Comparison of ENCODE assay signal across 2 cellular contexts in the genomic region with DNA sequence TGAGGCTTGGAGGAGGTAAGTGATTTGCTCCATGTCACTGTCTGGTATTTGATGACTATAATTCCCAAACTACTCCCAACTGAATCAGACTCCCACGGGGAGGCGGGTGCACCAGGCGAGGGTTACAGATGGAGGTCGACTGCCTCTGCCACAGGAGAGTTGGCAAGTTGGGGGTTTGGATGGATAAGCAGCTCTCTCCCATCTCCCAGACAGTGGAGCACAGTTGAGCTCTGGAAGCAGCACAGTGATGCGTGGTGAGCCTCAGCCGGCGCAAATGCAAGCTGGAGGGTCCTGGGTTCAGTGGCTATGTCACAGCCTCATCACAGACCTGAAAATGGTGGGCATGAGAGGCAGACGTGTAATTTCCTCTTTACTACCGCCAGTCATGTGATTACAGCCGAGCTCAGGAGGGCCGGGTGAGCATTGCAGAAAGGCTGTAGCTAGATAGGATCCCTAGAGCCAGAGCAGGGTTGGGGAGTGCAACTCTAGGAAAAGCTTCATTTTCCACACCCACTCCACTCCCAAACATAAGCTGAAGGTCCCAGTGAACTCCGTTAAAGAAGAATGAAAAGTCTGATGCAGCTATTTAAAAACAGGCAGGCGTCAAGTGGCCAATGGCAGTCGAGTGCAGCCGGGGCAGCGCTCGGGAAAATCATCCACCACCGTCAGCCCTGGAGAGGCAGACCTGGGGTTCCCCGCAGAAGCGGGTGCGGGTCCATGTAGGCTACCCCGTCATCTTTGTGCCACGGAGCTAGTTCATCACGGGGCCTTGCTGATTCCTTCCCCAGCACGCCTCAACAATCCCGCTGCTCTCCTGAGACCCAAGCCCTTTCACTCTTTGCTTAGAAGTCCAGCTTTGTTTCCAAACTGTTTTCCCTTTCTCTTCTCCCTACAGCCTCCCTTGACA.
TF ChIP-seq lines count a peak whose summit lies in the region.

No MANE protein-coding gene starts in this region.

TF ChIP-seq in H1, 55 proteins besides CTCF, POLR2A, EP300 and RAD21 (continued from another document):
- TF ChIP-seq TAF7 (optimal IDR thresholded peaks at IDR 0.05; ENCODE audit: borderline replicate concordance, low read depth, low read length) = no peak
- TF ChIP-seq RNF2 (IDR thresholded peaks at IDR 0.05; ENCODE audit: borderline replicate concordance, low read depth, low read length, missing control alignments, poor library complexity, severe bottlenecking) = no peak
- TF ChIP-seq HDAC6 (IDR thresholded peaks at IDR 0.05; ENCODE audit: low read depth, low read length) = no peak
- TF ChIP-seq CBX8 (IDR thresholded peaks at IDR 0.05; ENCODE audit: borderline replicate concordance, low read depth, low read length) = no peak
- TF ChIP-seq SRF (IDR thresholded peaks at IDR 0.05; ENCODE audit: low read depth, low read length) = no peak
- no peak for TF ChIP-seq TEAD4 (IDR thresholded peaks at IDR 0.05; ENCODE audit: low read depth, low read length)
- TF ChIP-seq CHD2 (IDR thresholded peaks at IDR 0.05; ENCODE audit: low read length) = no peak
- no peak for TF ChIP-seq GTF2F1 (IDR thresholded peaks at IDR 0.05; ENCODE audit: borderline replicate concordance, low read depth, low read length)
- no peak for TF ChIP-seq CREB1 (IDR thresholded peaks at IDR 0.05)
- no peak for TF ChIP-seq HDAC2 (IDR thresholded peaks at IDR 0.05; ENCODE audit: borderline replicate concordance in 1 of 2, low read depth in 2 of 2, low read length in 2 of 2)
- no peak for TF ChIP-seq NANOG (IDR thresholded peaks at IDR 0.05; ENCODE audit: insufficient read depth, low read depth, low read length, poor library complexity, severe bottlenecking)
- TF ChIP-seq EGR1 (IDR thresholded peaks at IDR 0.05; ENCODE audit: borderline replicate concordance, low read depth, low read length) = no peak
- TF ChIP-seq KDM4A (IDR thresholded peaks at IDR 0.05; ENCODE audit: low read depth, low read length, severe bottlenecking) = no peak
- TF ChIP-seq SP2 (IDR thresholded peaks at IDR 0.05; ENCODE audit: low read length) = no peak
TF ChIP-seq in H1: peak in this region for 0.

TF ChIP-seq in HEK293T, 16 proteins besides CTCF, POLR2A, EP300 and RAD21 (continued from another document):
- TF ChIP-seq ELF4 (IDR thresholded peaks at IDR 0.05) (no peak), ZNF384 (IDR thresholded peaks at IDR 0.05) (no peak), SUZ12 (IDR thresholded peaks at IDR 0.05) (no peak), NFRKB (IDR thresholded peaks at IDR 0.05) (no peak), CTBP1 (IDR thresholded peaks at IDR 0.05; ENCODE audit: borderline replicate concordance) (no peak), L3MBTL2 (conservative IDR thresholded peaks at IDR 0.05) (no peak), TARDBP (IDR thresholded peaks at IDR 0.05) (no peak), HDGF (IDR thresholded peaks at IDR 0.05; ENCODE audit: borderline replicate concordance) (no peak), FOXA1 (IDR thresholded peaks at IDR 0.05) (no peak), FOXM1 (IDR thresholded peaks at IDR 0.05; ENCODE audit: borderline replicate concordance) (no peak), ARNT (IDR thresholded peaks at IDR 0.05) (no peak), SP1 (IDR thresholded peaks at IDR 0.05) (no peak), LEF1 (IDR thresholded peaks at IDR 0.05; ENCODE audit: borderline replicate concordance) (no peak)
